ENCODE assay signal across 10 cellular contexts in the genomic region with DNA sequence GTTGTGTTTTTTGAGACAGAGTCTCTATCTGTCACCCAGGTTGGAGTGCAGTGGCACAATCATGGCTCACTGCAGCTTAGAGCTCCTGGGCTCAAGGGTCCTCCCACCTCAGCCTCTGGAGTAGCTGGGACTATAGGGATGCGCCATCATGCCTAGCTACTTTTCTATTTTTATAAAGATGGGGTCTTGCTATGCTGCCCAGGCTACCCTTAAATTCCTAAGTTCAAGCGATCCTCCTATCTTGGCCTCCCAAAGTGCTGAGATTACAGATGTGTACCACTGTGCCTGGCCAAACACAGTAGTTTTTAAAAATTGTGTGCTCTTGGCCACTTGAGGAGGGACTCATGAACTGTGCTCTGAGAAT. TPM values are rescaled to one million over a fixed set of nuclear protein-coding genes. Genes with fewer than 3 reads are reported as not detected.
DNase-seq lines count a peak whose midpoint lies in the region; ATAC-seq and TF ChIP-seq lines count a peak whose summit lies in the region.
"Had no signal": no experiment of that assay in that cellular context is flagged by ENCODE, and none has a peak within 500 bp of the region (broad histone marks: within the 10 kb centered on the region; RNA-seq: fewer than 3 reads in every experiment).

No MANE protein-coding gene starts in this region.

- H3K4me2 ChIP-seq in H9 (ENCODE audit: insufficient read depth, insufficient read length, low read length): peak overlapping the region; percentile 74

- H3T11ph ChIP-seq in H9 (ENCODE audit: low read length): no peak overlapping the region

- H3K4ac ChIP-seq in H9 (ENCODE audit: low read depth, low read length): no peak overlapping the region

- H2BK120ac ChIP-seq in H9 (ENCODE audit: low read depth, low read length, poor library complexity, severe bottlenecking): no peak overlapping the region

- no peak for ATAC-seq in HG03565 (IDR thresholded peaks at IDR 0.05; ENCODE audit: unreplicated experiment)
- no peak for ATAC-seq in GM18498 (IDR thresholded peaks at IDR 0.05; ENCODE audit: unreplicated experiment)

- H2BK5ac ChIP-seq in H9 (ENCODE audit: insufficient read length, low read length): no peak overlapping the region

- H3K4me1 ChIP-seq in H9 (ENCODE audit: insufficient read depth, low read length): no peaks in the 10 kb centered on the region
- peaks cover 16 to 55% (median 35%) of the 10 kb centered on the region in 6 donors for H3K4me1 ChIP-seq in spleen

- H3K14ac ChIP-seq in H9 (ENCODE audit: insufficient read depth, low read length): no peak overlapping the region

- no peak for DNase-seq in H9
- DNase-seq in activated CD4-positive, alpha-beta memory T cell treated with anti-CD3 and anti-CD28 coated beads, Interleukin-2, amount 10 ng/mL, durations not matched to agents 7 days and 5 days: no peak
- DNase-seq in foreskin fibroblast: no peak
- DNase-seq in spleen: no peak
- no peak for DNase-seq in ACHN
- DNase-seq: amygdala had no signal

- peaks cover 71% of the 10 kb centered on the region for H3K27me3 ChIP-seq in H9 (ENCODE audit: insufficient read depth, low read length)
- H3K27me3 ChIP-seq in spleen (replicated peaks in 1 of 7): peaks cover 5 to 91% (median 48%) of the 10 kb centered on the region in 7 donors

- in situ Hi-C loops in ACHN (cut with HindIII; ENCODE audit: low pct_ligation_motif_present, low pct_unique_long_range_greater_than_20kb, low sequenced_read_pairs): no loop called here

- no peak overlapping the region for H4K5ac ChIP-seq in H9 (ENCODE audit: insufficient read length, low read depth, low read length)

- no CpG with 5 or more reads among the region's 2 CpGs for WGBS in H9 (ENCODE audit: extremely low coverage, insufficient read length, low lambda C conversion rate)
- 89 to 96% (median 93%) methylated on average over 2 of the region's 2 CpGs for whole genome bisulfite sequencing in spleen, 5 donors

- H3K79me1 ChIP-seq in H9 (ENCODE audit: insufficient read depth, low read depth, low read length, poor library complexity, severe bottlenecking): no peaks in the 10 kb centered on the region

- H3K27ac ChIP-seq in H9 (ENCODE audit: insufficient read length, low read depth, low read length) (no peak overlapping the region), spleen (peak overlapping the region in 5 of 8 donors; percentile 45 to 75 (median 64))

- no peak overlapping the region for H3K18ac ChIP-seq in H9 (ENCODE audit: insufficient read length, low read depth, low read length)

- no peaks in the 10 kb centered on the region for H3K79me2 ChIP-seq in H9 (ENCODE audit: insufficient read depth, low read length)

- H4K8ac ChIP-seq in H9 (replicated peaks; ENCODE audit: insufficient read length, low read depth, low read length): no peak overlapping the region

- no peak overlapping the region for H3K9ac ChIP-seq in H9 (ENCODE audit: extremely low read depth, insufficient read length, low read length)

- H2BK12ac ChIP-seq in H9 (ENCODE audit: insufficient read length, low read depth, low read length): no peak overlapping the region

- no peaks in the 10 kb centered on the region for H3K23me2 ChIP-seq in H9 (ENCODE audit: insufficient read length, low read depth, low read length, poor library complexity, severe bottlenecking)

- TF ChIP-seq POLR2A in spleen (IDR thresholded peaks at IDR 0.05): no peak

- H3K4me3 ChIP-seq in foreskin fibroblast (ENCODE audit: low read depth in 1 of 2, low read length in 2 of 2): peak overlapping the region; percentile 51 to 56
- peak overlapping the region; percentile 39 to 73 (median 46) for H3K4me3 ChIP-seq in spleen

- no peak overlapping the region for H2AFZ ChIP-seq in H9 (ENCODE audit: low read length)

- H4K91ac ChIP-seq in H9 (ENCODE audit: insufficient read length, low read depth, low read length): no peak overlapping the region

- no peaks in the 10 kb centered on the region; a peak in 1 of 7 replicates for H3K36me3 Mint-ChIP-seq in H9 (ENCODE audit: insufficient read depth in 1 of 3, low read depth in 3 of 3)
- peaks cover 5% of the 10 kb centered on the region for H3K36me3 Mint-ChIP-seq in activated CD4-positive, alpha-beta memory T cell treated with anti-CD3 and anti-CD28 coated beads, Interleukin-2, amount 10 ng/mL, durations not matched to agents 7 days and 5 days (ENCODE audit: low read depth)

- H3K4me1 Mint-ChIP-seq in H9: peaks cover 12 to 19% of the 10 kb centered on the region in 2 experiments
- H3K4me1 Mint-ChIP-seq in activated CD4-positive, alpha-beta memory T cell treated with anti-CD3 and anti-CD28 coated beads, Interleukin-2, amount 10 ng/mL, durations not matched to agents 7 days and 5 days: peaks cover 25% of the 10 kb centered on the region

- H3K36me3 ChIP-seq in spleen: no peaks in the 10 kb centered on the region

- H3K23ac ChIP-seq in H9 (ENCODE audit: insufficient read length, low read depth, low read length): no peak overlapping the region

- POLR2A ChIA-PET in activated CD4-positive, alpha-beta memory T cell treated with anti-CD3 and anti-CD28 coated beads, Interleukin-2, amount 10 ng/mL, durations not matched to agents 7 days and 5 days (lab: Charles Lee): no interaction called here

- H3K9me3 Mint-ChIP-seq in H9: peaks cover 0 to 5% of the 10 kb centered on the region in 2 experiments; a peak in 1 of 5 replicates
- no peaks in the 10 kb centered on the region for H3K9me3 Mint-ChIP-seq in activated CD4-positive, alpha-beta memory T cell treated with anti-CD3 and anti-CD28 coated beads, Interleukin-2, amount 10 ng/mL, durations not matched to agents 7 days and 5 days

- no peak overlapping the region for H3K27ac Mint-ChIP-seq in H9
- H3K27ac Mint-ChIP-seq in activated CD4-positive, alpha-beta memory T cell treated with anti-CD3 and anti-CD28 coated beads, Interleukin-2, amount 10 ng/mL, durations not matched to agents 7 days and 5 days: no peak overlapping the region

- H4K20me1 ChIP-seq in H9 (ENCODE audit: control insufficient read depth, insufficient read depth, insufficient read length): no peaks in the 10 kb centered on the region

- TF ChIP-seq CTCF in H9 (conservative IDR thresholded peaks at IDR 0.05): no peak
- no peak for TF ChIP-seq CTCF in foreskin fibroblast (IDR thresholded peaks at IDR 0.05; ENCODE audit: low read depth, low read length)
- TF ChIP-seq CTCF in spleen (IDR thresholded peaks at IDR 0.05 in 8 of 11, conservative IDR thresholded peaks at IDR 0.05 in 3 of 11): no peak

- peak overlapping the region in 1 of 2 experiments; percentile 85; a peak in 3 of 5 replicates for H3K4me3 Mint-ChIP-seq in H9
- H3K4me3 Mint-ChIP-seq in activated CD4-positive, alpha-beta memory T cell treated with anti-CD3 and anti-CD28 coated beads, Interleukin-2, amount 10 ng/mL, durations not matched to agents 7 days and 5 days: peak overlapping the region; percentile 78

- no peaks in the 10 kb centered on the region for H3K9me3 ChIP-seq in H9 (ENCODE audit: control insufficient read depth, low read depth, low read length)
- H3K9me3 ChIP-seq in spleen: no peaks in the 10 kb centered on the region

- CTCF ChIA-PET in activated CD4-positive, alpha-beta memory T cell treated with anti-CD3 and anti-CD28 coated beads, Interleukin-2, amount 10 ng/mL, durations not matched to agents 7 days and 5 days (lab: Charles Lee): interaction anchor here (5.7 kb wide), 1 partner anchor 21 kb away, joined by 41 read pairs; no protein-coding TSS in a partner anchor

- H2AK5ac ChIP-seq in H9 (ENCODE audit: insufficient read length, low read length): no peak overlapping the region

- H2BK15ac ChIP-seq in H9 (ENCODE audit: low read depth, low read length): no peak overlapping the region

- H3K27me3 Mint-ChIP-seq in H9 (ENCODE audit: low read depth): peaks cover 98% of the 10 kb centered on the region
- H3K27me3 Mint-ChIP-seq in activated CD4-positive, alpha-beta memory T cell treated with anti-CD3 and anti-CD28 coated beads, Interleukin-2, amount 10 ng/mL, durations not matched to agents 7 days and 5 days: peaks cover 58% of the 10 kb centered on the region

- intact Hi-C loops in spleen (cut with DNase I; ENCODE audit: low total_unique reads): no loop called here

- no peak overlapping the region for H3K56ac ChIP-seq in H9 (ENCODE audit: insufficient read length, low read depth, low read length)

- no peak overlapping the region for H2BK20ac ChIP-seq in H9 (ENCODE audit: low read depth, low read length, poor library complexity, severe bottlenecking)

RNA-seq across cellular contexts. Expression of gene TLX1, which starts 10.6 kb away (rescaled TPM):
- total RNA-seq in H9 (2021) (not detected in 2 replicates), spleen (10 to 100 TPM; 21.0 to 91.5 (median 35.0) TPM)
- not detected for total RNA-seq in activated CD4-positive, alpha-beta memory T cell treated with anti-CD3 and anti-CD28 coated beads, Interleukin-2, amount 10 ng/mL, durations not matched to agents 7 days and 5 days
- polyA plus RNA-seq in spleen: 10 to 100 TPM in 1 of 3 donors, 1 to 10 TPM in 2; 5.7 to 11.7 (median 7.5) TPM
- total RNA-seq: T-helper 2 cell treated with Interferon-gamma antibody and Interleukin-4, amounts not matched to agents 100 ng/mL and 5 ng/mL, for 36 hours; ureter had no signal

RNA-seq across cellular contexts. Expression of gene KAZALD1, which starts 58.7 kb away (rescaled TPM):
- total RNA-seq in H9 (2021) (2.9 and 3.6 TPM in 2 replicates), spleen (10 to 100 TPM; 15.1 to 67.3 (median 57.3) TPM)
- total RNA-seq in activated CD4-positive, alpha-beta memory T cell treated with anti-CD3 and anti-CD28 coated beads, Interleukin-2, amount 10 ng/mL, durations not matched to agents 7 days and 5 days: under 1 TPM; 0.35 to 0.53 TPM
- polyA plus RNA-seq in spleen: 10 to 100 TPM; 11.6 to 32.5 (median 15.5) TPM

Comparison
In these comparisons a context has a peak if more than half of its experiments do, and no peak if none do; other contexts are left out.
1. RNA of gene TLX1, which starts 10.6 kb away (total RNA-seq): 21.0 to 91.5 TPM in spleen; not detected in H9 and not detected in activated CD4-positive, alpha-beta memory T cell treated with anti-CD3 and anti-CD28 coated beads, Interleukin-2, amount 10 ng/mL, durations not matched to agents 7 days and 5 days; every median in the first group is over 10 times any median in the second.